8 cellular contexts compared by ENCODE assay signal in the genomic region with DNA sequence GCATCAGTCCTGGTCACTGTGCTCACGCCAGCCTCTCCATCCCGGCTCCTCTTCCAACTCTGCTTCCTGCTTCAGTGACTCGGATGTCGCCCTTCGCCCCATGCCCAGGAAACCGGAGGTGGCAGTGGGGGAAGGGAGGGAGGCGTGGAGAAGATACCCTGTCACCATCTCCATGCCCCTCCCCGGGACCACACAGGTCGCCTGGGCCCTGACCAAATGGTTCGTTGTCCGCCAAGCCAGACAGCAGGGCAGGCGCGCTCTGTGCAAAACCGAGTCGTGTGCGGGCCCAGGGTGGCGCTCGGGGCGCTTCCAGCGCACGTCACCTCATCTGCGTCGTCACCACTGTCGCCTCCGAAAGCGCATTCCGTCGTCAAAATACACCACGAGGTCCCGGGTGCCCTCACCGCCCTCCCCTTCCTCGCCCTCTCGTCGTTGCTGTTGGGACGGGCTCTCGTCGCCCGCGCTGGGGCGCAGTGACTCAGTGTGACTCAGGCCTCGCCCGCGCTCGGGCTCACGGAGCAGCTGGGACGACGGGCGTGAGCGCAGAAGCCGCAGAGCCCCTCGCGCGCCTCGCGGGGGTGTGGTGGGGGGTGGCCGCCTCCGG. TPM values are rescaled to one million over a fixed set of nuclear protein-coding genes. Genes with fewer than 3 reads are reported as not detected.
DNase-seq lines count a peak whose midpoint lies in the region; ATAC-seq, FAIRE-seq and TF ChIP-seq lines count a peak whose summit lies in the region.

No MANE protein-coding gene starts in this region.

- H3K27ac Mint-ChIP-seq in astrocyte (ENCODE audit: unreplicated experiment): no peak overlapping the region
- no peak overlapping the region for H3K27ac Mint-ChIP-seq in mesothelial cell of epicardium

- no peaks in the 10 kb centered on the region for H3K36me3 ChIP-seq in H7 (replicated peaks; ENCODE audit: control insufficient read depth, insufficient read depth, low read length)
- no peaks in the 10 kb centered on the region for H3K36me3 ChIP-seq in astrocyte (ENCODE audit: insufficient read depth, low read length)
- no peaks in the 10 kb centered on the region for H3K36me3 ChIP-seq in iPS-20b (ENCODE audit: insufficient read depth, low read depth, low read length)

- H2AFZ ChIP-seq in astrocyte (ENCODE audit: low read depth, low read length): peak overlapping the region; percentile 77

- H3K27me3 ChIP-seq in H7 (ENCODE audit: control insufficient read depth, insufficient read depth, low read length) (peaks cover 14% of the 10 kb centered on the region), astrocyte (ENCODE audit: insufficient read depth, low read length) (no peaks in the 10 kb centered on the region), iPS-20b (ENCODE audit: insufficient read depth, low read length) (peaks cover 20% of the 10 kb centered on the region; the same call in 1 of the 2 replicates)

- H3K9me3 Mint-ChIP-seq in astrocyte (ENCODE audit: unreplicated experiment) (peaks cover 12% of the 10 kb centered on the region), mesothelial cell of epicardium (peaks cover 5% of the 10 kb centered on the region)

- ATAC-seq in GM18868 (IDR thresholded peaks at IDR 0.05; ENCODE audit: unreplicated experiment): no peak

- H3K4me1 ChIP-seq in astrocyte (ENCODE audit: insufficient read depth, low read length) (peaks cover 11% of the 10 kb centered on the region), iPS-20b (ENCODE audit: insufficient read depth, low read length) (no peaks in the 10 kb centered on the region)

- FAIRE-seq in astrocyte (lab: Jason Lieb, UNC): no peak

- H3K27me3 Mint-ChIP-seq in astrocyte (ENCODE audit: low read depth, unreplicated experiment) (peaks cover 7% of the 10 kb centered on the region), mesothelial cell of epicardium (ENCODE audit: low read depth) (peaks cover 18% of the 10 kb centered on the region)

- H3K4me3 ChIP-seq in H7 (ENCODE audit: insufficient read depth, low read depth, low read length): peak overlapping the region; percentile 53
- peak overlapping the region; percentile 51 for H3K4me3 ChIP-seq in astrocyte (ENCODE audit: insufficient read depth, low read depth, low read length)
- peak overlapping the region; percentile 42; the same call in 1 of the 2 replicates for H3K4me3 ChIP-seq in iPS-20b (ENCODE audit: low read length)

- H3K4me2 ChIP-seq in astrocyte (ENCODE audit: low read length): peak overlapping the region; percentile 85

- no peak for TF ChIP-seq CTCF in astrocyte (IDR thresholded peaks at IDR 0.05; ENCODE audit: insufficient read depth, low read depth, low read length)
- no peak for TF ChIP-seq CTCF in mesothelial cell of epicardium (IDR thresholded peaks at IDR 0.05; ENCODE audit: unreplicated experiment)

- H3K36me3 Mint-ChIP-seq in astrocyte (ENCODE audit: low read depth, unreplicated experiment): peaks cover 16% of the 10 kb centered on the region
- H3K36me3 Mint-ChIP-seq in mesothelial cell of epicardium: peaks cover 5% of the 10 kb centered on the region

- no peak overlapping the region for H3K27ac ChIP-seq in astrocyte (ENCODE audit: low read depth, low read length)
- H3K27ac ChIP-seq in iPS-20b (ENCODE audit: low read length): no peak overlapping the region

- H3K79me2 ChIP-seq in astrocyte (ENCODE audit: insufficient read depth, low read length): no peaks in the 10 kb centered on the region

- no peaks in the 10 kb centered on the region for H4K20me1 ChIP-seq in astrocyte (ENCODE audit: insufficient read depth, low read length)

- DNase-seq in H7: peak; percentile 91
- peak; percentile 68 for DNase-seq in T-helper 22 cell (ENCODE audit: low read depth)
- DNase-seq in astrocyte (ENCODE audit: low read depth): peak; percentile 32
- DNase-seq in stimulated activated CD4-positive, alpha-beta T cell treated with anti-CD3 and anti-CD28 coated beads, Interleukin-12 subunit alpha, Interleukin-12 subunit beta, amount 100 ng/mL, for 24 hours (ENCODE audit: low read depth in 2 of 2): peak; percentile 58 to 69
- no peak for DNase-seq in mesothelial cell of epicardium (ENCODE audit: low spot score in 2 of 2, unreplicated experiment in 2 of 2)
- DNase-seq in GM19238 (ENCODE audit: insufficient read length, low spot score): no peak

- H3K9me3 ChIP-seq in astrocyte (ENCODE audit: insufficient read depth, low read depth, low read length) (peaks cover 4% of the 10 kb centered on the region), iPS-20b (ENCODE audit: insufficient read depth, low read depth, low read length) (no peaks in the 10 kb centered on the region)

- H3K4me3 Mint-ChIP-seq in astrocyte (ENCODE audit: unreplicated experiment) (no peak overlapping the region), mesothelial cell of epicardium (no peak overlapping the region)

- peak overlapping the region; percentile 66 for H3K9ac ChIP-seq in astrocyte (ENCODE audit: low read length)
- no peak overlapping the region for H3K9ac ChIP-seq in iPS-20b (ENCODE audit: low read depth, low read length)

- H3K4me1 Mint-ChIP-seq in astrocyte (ENCODE audit: low read depth, unreplicated experiment) (peaks cover 4% of the 10 kb centered on the region), mesothelial cell of epicardium (peaks cover 7% of the 10 kb centered on the region)

RNA-seq across cellular contexts. Expression of gene ZNF778, which starts 39.2 kb away (rescaled TPM):
- total RNA-seq in H7 (2014; rRNA removed; shearing (Covaris generic)): 10.1 and 12.3 TPM in 2 replicates
- 12.2 and 15.5 TPM in 2 replicates for total RNA-seq in astrocyte
- 8.9 to 12.5 TPM (median 10.4 TPM) in 3 replicates for total RNA-seq in mesothelial cell of epicardium

RNA-seq across cellular contexts. Expression of gene SLC22A31, which starts 56.4 kb away (rescaled TPM):
- 0.81 and 1.9 TPM in 2 replicates for total RNA-seq in H7 (2014; rRNA removed; shearing (Covaris generic))
- total RNA-seq in astrocyte (0.58 and 1.3 TPM in 2 replicates), mesothelial cell of epicardium (1.1 to 1.7 TPM (median 1.1 TPM) in 3 replicates)

Comparison
In these comparisons a context has a peak if more than half of its experiments do, and no peak if none do; other contexts are left out.
1. DNase-seq: peak in H7 (single experiment), T-helper 22 cell (single experiment), astrocyte (single experiment) and stimulated activated CD4-positive, alpha-beta T cell treated with anti-CD3 and anti-CD28 coated beads, Interleukin-12 subunit alpha, Interleukin-12 subunit beta, amount 100 ng/mL, for 24 hours (2 of 2); none in mesothelial cell of epicardium (0 of 2) and GM19238 (single experiment).
2. Peak in every context shown above with its lines, with median percentiles within 50 percentile points of each other: H3K4me3 ChIP-seq.